Comparison of ENCODE assay signal across 1 cellular context in genomic region chr3:12627371-12627770, GRCh38.
TF ChIP-seq lines count a peak whose summit lies in the region.

No MANE protein-coding gene starts in this region.

TF ChIP-seq in K562, 482 proteins besides CTCF, POLR2A, EP300 and RAD21 (continued from another document):
- TF ChIP-seq, protein P1, sequence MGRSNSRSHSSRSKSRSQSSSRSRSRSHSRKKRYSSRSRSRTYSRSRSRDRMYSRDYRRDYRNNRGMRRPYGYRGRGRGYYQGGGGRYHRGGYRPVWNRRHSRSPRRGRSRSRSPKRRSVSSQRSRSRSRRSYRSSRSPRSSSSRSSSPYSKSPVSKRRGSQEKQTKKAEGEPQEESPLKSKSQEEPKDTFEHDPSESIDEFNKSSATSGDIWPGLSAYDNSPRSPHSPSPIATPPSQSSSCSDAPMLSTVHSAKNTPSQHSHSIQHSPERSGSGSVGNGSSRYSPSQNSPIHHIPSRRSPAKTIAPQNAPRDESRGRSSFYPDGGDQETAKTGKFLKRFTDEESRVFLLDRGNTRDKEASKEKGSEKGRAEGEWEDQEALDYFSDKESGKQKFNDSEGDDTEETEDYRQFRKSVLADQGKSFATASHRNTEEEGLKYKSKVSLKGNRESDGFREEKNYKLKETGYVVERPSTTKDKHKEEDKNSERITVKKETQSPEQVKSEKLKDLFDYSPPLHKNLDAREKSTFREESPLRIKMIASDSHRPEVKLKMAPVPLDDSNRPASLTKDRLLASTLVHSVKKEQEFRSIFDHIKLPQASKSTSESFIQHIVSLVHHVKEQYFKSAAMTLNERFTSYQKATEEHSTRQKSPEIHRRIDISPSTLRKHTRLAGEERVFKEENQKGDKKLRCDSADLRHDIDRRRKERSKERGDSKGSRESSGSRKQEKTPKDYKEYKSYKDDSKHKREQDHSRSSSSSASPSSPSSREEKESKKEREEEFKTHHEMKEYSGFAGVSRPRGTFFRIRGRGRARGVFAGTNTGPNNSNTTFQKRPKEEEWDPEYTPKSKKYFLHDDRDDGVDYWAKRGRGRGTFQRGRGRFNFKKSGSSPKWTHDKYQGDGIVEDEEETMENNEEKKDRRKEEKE (IDR thresholded peaks at IDR 0.05; ENCODE audit: borderline replicate concordance in 1 of 2, control insufficient read depth in 1 of 2, low read depth in 2 of 2, low read length in 1 of 2): no peak
- no peak for TF ChIP-seq FOXM1 (IDR thresholded peaks at IDR 0.05; ENCODE audit: low read depth)
- TF ChIP-seq FOXM1 (CRISPR knock-in tag; IDR thresholded peaks at IDR 0.05; ENCODE audit: low read depth): no peak
- TF ChIP-seq NFRKB (IDR thresholded peaks at IDR 0.05; ENCODE audit: low read depth): no peak
- TF ChIP-seq ETV5 (CRISPR knock-in tag; IDR thresholded peaks at IDR 0.05; ENCODE audit: low read depth): no peak
- TF ChIP-seq ZNF253 (CRISPR knock-in tag; conservative IDR thresholded peaks at IDR 0.05): no peak
- TF ChIP-seq MECOM (CRISPR knock-in tag; IDR thresholded peaks at IDR 0.05): no peak
- no peak for TF ChIP-seq ZNF175 (CRISPR knock-in tag; IDR thresholded peaks at IDR 0.05; ENCODE audit: low read depth)
- TF ChIP-seq, protein P2, sequence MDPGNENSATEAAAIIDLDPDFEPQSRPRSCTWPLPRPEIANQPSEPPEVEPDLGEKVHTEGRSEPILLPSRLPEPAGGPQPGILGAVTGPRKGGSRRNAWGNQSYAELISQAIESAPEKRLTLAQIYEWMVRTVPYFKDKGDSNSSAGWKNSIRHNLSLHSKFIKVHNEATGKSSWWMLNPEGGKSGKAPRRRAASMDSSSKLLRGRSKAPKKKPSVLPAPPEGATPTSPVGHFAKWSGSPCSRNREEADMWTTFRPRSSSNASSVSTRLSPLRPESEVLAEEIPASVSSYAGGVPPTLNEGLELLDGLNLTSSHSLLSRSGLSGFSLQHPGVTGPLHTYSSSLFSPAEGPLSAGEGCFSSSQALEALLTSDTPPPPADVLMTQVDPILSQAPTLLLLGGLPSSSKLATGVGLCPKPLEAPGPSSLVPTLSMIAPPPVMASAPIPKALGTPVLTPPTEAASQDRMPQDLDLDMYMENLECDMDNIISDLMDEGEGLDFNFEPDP (CRISPR knock-in tag; IDR thresholded peaks at IDR 0.05): no peak
- 0 out of 2 replicates have a peak, but pooled peaks have one; percentile 28 for TF ChIP-seq ZFX (CRISPR knock-in tag; IDR thresholded peaks at IDR 0.05)
- peak; percentile 73 for TF ChIP-seq JUNB (CRISPR knock-in tag; conservative IDR thresholded peaks at IDR 0.05)
- no peak for TF ChIP-seq SETDB1 (IDR thresholded peaks at IDR 0.05; ENCODE audit: low read length)
- no peak for TF ChIP-seq CREB3 (tag; conservative IDR thresholded peaks at IDR 0.05; ENCODE audit: low read depth)
- no peak for TF ChIP-seq PPARD (CRISPR knock-in tag; IDR thresholded peaks at IDR 0.05)
- no peak for TF ChIP-seq TAF7 (tag; IDR thresholded peaks at IDR 0.05)
- TF ChIP-seq ZNF354B (CRISPR knock-in tag; IDR thresholded peaks at IDR 0.05): no peak
- no peak for TF ChIP-seq NCOA4 (IDR thresholded peaks at IDR 0.05; ENCODE audit: partially characterized antibody)
- TF ChIP-seq MCM7 (IDR thresholded peaks at IDR 0.05): no peak
- no peak for TF ChIP-seq KLF13 (tag; IDR thresholded peaks at IDR 0.05; ENCODE audit: borderline replicate concordance, low read depth)
- TF ChIP-seq NCOA1 (IDR thresholded peaks at IDR 0.05; ENCODE audit: low read depth): no peak
- no peak for TF ChIP-seq GABPB2 (CRISPR knock-in tag; conservative IDR thresholded peaks at IDR 0.05)
- no peak for TF ChIP-seq ZC3H11A (IDR thresholded peaks at IDR 0.05; ENCODE audit: low read depth, low read length)
- TF ChIP-seq CEBPG (CRISPR knock-in tag; IDR thresholded peaks at IDR 0.05): no peak
- TF ChIP-seq CEBPG (tag; conservative IDR thresholded peaks at IDR 0.05 in 1 of 2, IDR thresholded peaks at IDR 0.05 in 1 of 2): no peak
- no peak for TF ChIP-seq KLF10 (CRISPR knock-in tag; IDR thresholded peaks at IDR 0.05)
- TF ChIP-seq, protein P3, sequence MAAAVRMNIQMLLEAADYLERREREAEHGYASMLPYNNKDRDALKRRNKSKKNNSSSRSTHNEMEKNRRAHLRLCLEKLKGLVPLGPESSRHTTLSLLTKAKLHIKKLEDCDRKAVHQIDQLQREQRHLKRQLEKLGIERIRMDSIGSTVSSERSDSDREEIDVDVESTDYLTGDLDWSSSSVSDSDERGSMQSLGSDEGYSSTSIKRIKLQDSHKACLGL (CRISPR knock-in tag; IDR thresholded peaks at IDR 0.05; ENCODE audit: borderline replicate concordance, poor library complexity, severe bottlenecking): no peak
- TF ChIP-seq USF2 (CRISPR knock-in tag; IDR thresholded peaks at IDR 0.05): no peak
- TF ChIP-seq MAFG (tag; conservative IDR thresholded peaks at IDR 0.05): no peak
- no peak for TF ChIP-seq RAD51 (IDR thresholded peaks at IDR 0.05; ENCODE audit: borderline replicate concordance, low read depth)
- no peak for TF ChIP-seq HDAC8 (tag; IDR thresholded peaks at IDR 0.05)
- TF ChIP-seq SNAPC5 (CRISPR knock-in tag; IDR thresholded peaks at IDR 0.05): no peak
- peak; percentile 37; the same call in 1 of the 2 replicates for TF ChIP-seq NFE2 (IDR thresholded peaks at IDR 0.05; ENCODE audit: low read depth)
- TF ChIP-seq RFX1 (IDR thresholded peaks at IDR 0.05): no peak
- TF ChIP-seq ZNF197 (CRISPR knock-in tag; IDR thresholded peaks at IDR 0.05; ENCODE audit: low read depth): no peak
- TF ChIP-seq, protein P4, sequence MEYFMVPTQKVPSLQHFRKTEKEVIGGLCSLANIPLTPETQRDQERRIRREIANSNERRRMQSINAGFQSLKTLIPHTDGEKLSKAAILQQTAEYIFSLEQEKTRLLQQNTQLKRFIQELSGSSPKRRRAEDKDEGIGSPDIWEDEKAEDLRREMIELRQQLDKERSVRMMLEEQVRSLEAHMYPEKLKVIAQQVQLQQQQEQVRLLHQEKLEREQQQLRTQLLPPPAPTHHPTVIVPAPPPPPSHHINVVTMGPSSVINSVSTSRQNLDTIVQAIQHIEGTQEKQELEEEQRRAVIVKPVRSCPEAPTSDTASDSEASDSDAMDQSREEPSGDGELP (CRISPR knock-in tag; IDR thresholded peaks at IDR 0.05; ENCODE audit: borderline replicate concordance): no peak
- no peak for TF ChIP-seq CXXC5 (CRISPR knock-in tag; IDR thresholded peaks at IDR 0.05)
- TF ChIP-seq ZNF23 (CRISPR knock-in tag; IDR thresholded peaks at IDR 0.05): no peak
